23 cellular contexts compared by ENCODE assay signal in the genomic region with DNA sequence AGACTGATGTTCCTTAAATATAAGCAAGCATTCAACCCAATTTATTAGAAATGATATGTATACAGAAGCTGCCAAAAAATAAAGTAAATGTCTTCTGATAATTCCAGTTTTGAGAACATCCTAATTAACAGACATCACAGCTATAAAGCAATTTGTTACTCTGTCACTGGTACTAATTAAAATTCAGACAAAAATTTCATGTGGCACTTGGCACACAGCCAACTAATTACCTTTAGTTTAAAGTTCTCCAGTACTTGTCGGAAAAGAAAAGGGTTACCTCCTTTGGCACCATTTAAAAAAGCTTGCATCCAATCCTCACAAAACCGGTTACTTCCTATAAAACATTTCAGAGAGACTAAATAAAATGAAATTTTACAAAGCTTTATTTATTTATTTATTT.
"Had no signal": no experiment of that assay in that cellular context is flagged by ENCODE, and none has a peak within 500 bp of the region (broad histone marks: within the 10 kb centered on the region; RNA-seq: fewer than 3 reads in every experiment).

No MANE protein-coding gene starts in this region.

- H3K4me1 Mint-ChIP-seq: nephron progenitor cell had no signal

- H3K27me3 Mint-ChIP-seq: naive thymus-derived CD8-positive, alpha-beta T cell; type B pancreatic cell had no signal

- DNase-seq: effector CD4-positive, alpha-beta T cell; foreskin fibroblast; gastrocnemius medialis; head of caudate nucleus; left ventricle myocardium superior; lower lobe of right lung; naive thymus-derived CD8-positive, alpha-beta T cell; nephron progenitor cell; nucleus accumbens; sigmoid colon; stimulated activated CD4-positive, alpha-beta T cell treated with anti-CD3 and anti-CD28 coated beads, Interleukin-2, amount 100 ng/mL, for 24 hours; stimulated activated CD4-positive, alpha-beta T cell treated with anti-CD3 and anti-CD28 coated beads, Interleukin-4, amount 100 ng/mL, for 24 hours; stimulated activated naive CD4-positive, alpha-beta T cell treated with Interleukin-2 at 50 U/mL for 16 hours; stomach; thyroid gland had no signal

- FAIRE-seq: keratinocyte had no signal

- H3K4me3 Mint-ChIP-seq: naive thymus-derived CD8-positive, alpha-beta T cell; nephron progenitor cell; stimulated activated effector memory CD8-positive, alpha-beta T cell treated with anti-CD3 and anti-CD28 coated beads, Interleukin-12 subunit alpha, Interleukin-12 subunit beta, amount 100 ng/mL, for 72 hours; type B pancreatic cell had no signal

- ATAC-seq: esophagus mucosa; gastrocnemius medialis; left ventricle myocardium superior; lower lobe of right lung; naive thymus-derived CD8-positive, alpha-beta T cell; stimulated activated effector memory CD8-positive, alpha-beta T cell treated with anti-CD3 and anti-CD28 coated beads, Interleukin-12 subunit alpha, Interleukin-12 subunit beta, amount 100 ng/mL, for 72 hours had no signal

- H3K9me3 Mint-ChIP-seq: naive thymus-derived CD8-positive, alpha-beta T cell; nephron progenitor cell; stimulated activated effector memory CD8-positive, alpha-beta T cell treated with anti-CD3 and anti-CD28 coated beads, Interleukin-12 subunit alpha, Interleukin-12 subunit beta, amount 100 ng/mL, for 72 hours; type B pancreatic cell had no signal

- H3K9me3 ChIP-seq: gastrocnemius medialis, lower lobe of right lung, prostate gland, right atrium auricular region, sigmoid colon, stomach, thyroid gland had no signal

- H3K27ac ChIP-seq: coronary artery, epithelial cell of prostate, gastrocnemius medialis, lower lobe of right lung, prostate gland, right atrium auricular region, sigmoid colon, stomach, thyroid gland had no signal

- H3K4me1 ChIP-seq: gastrocnemius medialis, lower lobe of right lung, prostate gland, right atrium auricular region, sigmoid colon, thyroid gland had no signal

- H3K4me3 ChIP-seq: coronary artery, gastrocnemius medialis, lower lobe of right lung, prostate gland, right atrium auricular region, sigmoid colon, stomach, thyroid gland had no signal

- H3K36me3 ChIP-seq: prostate gland had no signal

- H3K27ac Mint-ChIP-seq: nephron progenitor cell; stimulated activated effector memory CD8-positive, alpha-beta T cell treated with anti-CD3 and anti-CD28 coated beads, Interleukin-12 subunit alpha, Interleukin-12 subunit beta, amount 100 ng/mL, for 72 hours; type B pancreatic cell had no signal

- H3K27me3 ChIP-seq: gastrocnemius medialis, right atrium auricular region, sigmoid colon, stomach, thyroid gland had no signal
